Comparison of ENCODE assay signal across 10 cellular contexts in genomic region chr22:50171319-50171964, GRCh38. TPM values are rescaled to one million over a fixed set of nuclear protein-coding genes. Genes with fewer than 3 reads are reported as not detected.
A peak's percentile ranks its signal among the peaks of the same experiment; 100 is the strongest.
DNase-seq lines count a peak whose midpoint lies in the region; ATAC-seq and TF ChIP-seq lines count a peak whose summit lies in the region.
"Had no signal": no experiment of that assay in that cellular context is flagged by ENCODE, and none has a peak within 500 bp of the region (broad histone marks: within the 10 kb centered on the region; RNA-seq: fewer than 3 reads in every experiment).

No MANE protein-coding gene starts in this region.

- TF ChIP-seq CTCF in fibroblast of the aortic adventitia (IDR thresholded peaks at IDR 0.05; ENCODE audit: insufficient read depth, low read length), result no peak
- no peak for TF ChIP-seq CTCF in parathyroid adenoma (IDR thresholded peaks at IDR 0.05)

- H3K4me1 Mint-ChIP-seq in T-helper 17 cell, result peaks cover 9% of the 10 kb centered on the region

- in situ Hi-C loops in G401 (cut with HindIII; ENCODE audit: low sequenced_read_pairs), result no loop called here

- peaks cover 8% of the 10 kb centered on the region for H3K36me3 Mint-ChIP-seq in T-helper 17 cell (ENCODE audit: low read depth)

- H3K4me2 ChIP-seq in parathyroid adenoma (ENCODE audit: low read length), result peak overlapping the region; percentile 47
- H3K4me2 ChIP-seq: KMS-11 had no signal

- H2AFZ ChIP-seq in parathyroid adenoma, result no peak overlapping the region

- H3K36me3 ChIP-seq in parathyroid adenoma (ENCODE audit: control insufficient read depth, insufficient read depth, low read length), result no peaks in the 10 kb centered on the region
- H3K36me3 ChIP-seq in effector memory CD4-positive, alpha-beta T cell (ENCODE audit: control insufficient read depth, insufficient read depth, low read length), result no peaks in the 10 kb centered on the region

- H3K79me2 ChIP-seq in parathyroid adenoma, result no peaks in the 10 kb centered on the region

- H3K27me3 ChIP-seq in parathyroid adenoma (ENCODE audit: control insufficient read depth, insufficient read depth, low read length), result no peaks in the 10 kb centered on the region
- H3K27me3 ChIP-seq in effector memory CD4-positive, alpha-beta T cell (replicated peaks; ENCODE audit: control insufficient read depth, insufficient read depth, low read length, poor library complexity, severe bottlenecking), result peaks cover 21% of the 10 kb centered on the region

- H3K9me3 ChIP-seq in T-helper 17 cell (ENCODE audit: control insufficient read depth, low read length, poor library complexity, severe bottlenecking), result no peaks in the 10 kb centered on the region
- H3K9me3 ChIP-seq in parathyroid adenoma (ENCODE audit: control insufficient read depth, low read length), result no peaks in the 10 kb centered on the region
- no peaks in the 10 kb centered on the region for H3K9me3 ChIP-seq in effector memory CD4-positive, alpha-beta T cell (ENCODE audit: control insufficient read depth, low read length)

- H3K4me3 ChIP-seq in fibroblast of the aortic adventitia (ENCODE audit: low read depth, low read length), result peak overlapping the region; percentile 65
- H3K4me3 ChIP-seq in parathyroid adenoma (ENCODE audit: low read depth, low read length), result no peak overlapping the region
- no peak overlapping the region for H3K4me3 ChIP-seq in effector memory CD4-positive, alpha-beta T cell (ENCODE audit: insufficient read depth, low read depth, low read length, poor library complexity, severe bottlenecking)

- H3K27ac Mint-ChIP-seq in T-helper 17 cell, result no peak overlapping the region

- H3K27ac ChIP-seq in parathyroid adenoma, result no peak overlapping the region
- H3K27ac ChIP-seq in effector memory CD4-positive, alpha-beta T cell (ENCODE audit: insufficient read depth, low read length, poor library complexity, severe bottlenecking), result no peak overlapping the region
- H3K27ac ChIP-seq: KMS-11 had no signal

- no peak for ATAC-seq in T-helper 17 cell
- ATAC-seq in activated CD4-positive, CD25-positive, alpha-beta regulatory T cell treated with anti-CD3 and anti-CD28 coated beads, Interleukin-2, amount 50 U/mL, for 24 hours, result no peak
- ATAC-seq: Panc1 had no signal

- no peaks in the 10 kb centered on the region for H3K4me1 ChIP-seq in parathyroid adenoma
- no peaks in the 10 kb centered on the region for H3K4me1 ChIP-seq in effector memory CD4-positive, alpha-beta T cell (ENCODE audit: control insufficient read depth, insufficient read depth, low read length, poor library complexity, severe bottlenecking)

- H3K27me3 Mint-ChIP-seq in T-helper 17 cell, result peaks cover 34% of the 10 kb centered on the region

- H3K9ac ChIP-seq in parathyroid adenoma, result no peak overlapping the region
- H3K9ac ChIP-seq: KMS-11 had no signal

- DNase-seq in G401 (ENCODE audit: low spot score), result peak; percentile 58
- DNase-seq in T-helper 17 cell, result no peak
- DNase-seq in fibroblast of the aortic adventitia (ENCODE audit: low read depth), result no peak
- DNase-seq in effector memory CD4-positive, alpha-beta T cell, result no peak
- DNase-seq in effector CD4-positive, alpha-beta T cell, result no peak
- no peak for DNase-seq in NCI-H187 (lab: John Stamatoyannopoulos, UW)

- H3K4me3 Mint-ChIP-seq in T-helper 17 cell, result peak overlapping the region; percentile 87

RNA-seq across cellular contexts. Expression of gene PANX2, which starts 0.9 kb away (rescaled TPM):
- 0.62 and 1.4 TPM in 2 replicates for total RNA-seq in G401 (2014; rRNA removed; shearing (Covaris generic))
- total RNA-seq in T-helper 17 cell (under 1 TPM in 1 of 2 donors, not detected in 1; 0.29 TPM), fibroblast of the aortic adventitia (ENCODE audit: low replicate concordance) (0.90 TPM in 2 replicates)

RNA-seq across cellular contexts. Expression of gene TRABD, which starts 14.3 kb away (rescaled TPM):
- 73.9 and 83.5 TPM in 2 replicates for total RNA-seq in G401 (2014; rRNA removed; shearing (Covaris generic))
- total RNA-seq in T-helper 17 cell (100 to 1,000 TPM; 141 to 158 TPM), fibroblast of the aortic adventitia (ENCODE audit: low replicate concordance) (15.5 and 16.8 TPM in 2 replicates)

RNA-seq across cellular contexts. Expression of gene SELENOO, which starts 29.4 kb away (rescaled TPM):
- 25.5 and 40.7 TPM in 2 replicates for total RNA-seq in G401 (2014; rRNA removed; shearing (Covaris generic))
- total RNA-seq in T-helper 17 cell (10 to 100 TPM; 27.4 to 29.5 TPM), fibroblast of the aortic adventitia (ENCODE audit: low replicate concordance) (15.5 and 17.3 TPM in 2 replicates)
